ENCODE assay signal across 1 cellular context in genomic region chr10:6300784-6301180, GRCh38.
TF ChIP-seq lines count a peak whose summit lies in the region.

No MANE protein-coding gene starts in this region.

TF ChIP-seq in HCT116, 20 proteins besides CTCF, POLR2A, EP300 and RAD21 (continued from another document):
- TF ChIP-seq, protein P1, sequence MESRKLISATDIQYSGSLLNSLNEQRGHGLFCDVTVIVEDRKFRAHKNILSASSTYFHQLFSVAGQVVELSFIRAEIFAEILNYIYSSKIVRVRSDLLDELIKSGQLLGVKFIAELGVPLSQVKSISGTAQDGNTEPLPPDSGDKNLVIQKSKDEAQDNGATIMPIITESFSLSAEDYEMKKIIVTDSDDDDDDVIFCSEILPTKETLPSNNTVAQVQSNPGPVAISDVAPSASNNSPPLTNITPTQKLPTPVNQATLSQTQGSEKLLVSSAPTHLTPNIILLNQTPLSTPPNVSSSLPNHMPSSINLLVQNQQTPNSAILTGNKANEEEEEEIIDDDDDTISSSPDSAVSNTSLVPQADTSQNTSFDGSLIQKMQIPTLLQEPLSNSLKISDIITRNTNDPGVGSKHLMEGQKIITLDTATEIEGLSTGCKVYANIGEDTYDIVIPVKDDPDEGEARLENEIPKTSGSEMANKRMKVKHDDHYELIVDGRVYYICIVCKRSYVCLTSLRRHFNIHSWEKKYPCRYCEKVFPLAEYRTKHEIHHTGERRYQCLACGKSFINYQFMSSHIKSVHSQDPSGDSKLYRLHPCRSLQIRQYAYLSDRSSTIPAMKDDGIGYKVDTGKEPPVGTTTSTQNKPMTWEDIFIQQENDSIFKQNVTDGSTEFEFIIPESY (IDR thresholded peaks at IDR 0.05; ENCODE audit: extremely low read depth, insufficient replicate concordance, low read length): no peak
